Comparison of ENCODE assay signal across 20 cellular contexts in the genomic region with DNA sequence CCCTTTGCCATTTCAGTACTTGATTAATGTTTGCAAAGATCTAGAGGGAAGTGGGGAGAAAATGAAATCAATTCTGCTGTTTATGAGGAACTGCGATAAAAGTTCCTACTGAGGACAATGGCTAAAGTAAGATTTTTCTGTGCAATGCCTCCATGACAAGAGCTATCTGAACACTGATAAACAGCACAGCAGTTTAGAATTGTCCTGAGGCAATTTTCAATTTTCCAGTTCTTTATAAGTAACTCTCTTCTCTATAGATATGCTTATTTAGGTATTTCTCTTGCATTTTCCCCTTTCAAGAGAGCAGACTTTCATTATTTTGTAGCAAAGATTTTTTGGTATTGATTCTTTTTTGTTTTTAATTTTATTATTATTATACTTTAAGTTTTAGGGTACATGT.
"Had no signal": no experiment of that assay in that cellular context is flagged by ENCODE, and none has a peak within 500 bp of the region (broad histone marks: within the 10 kb centered on the region; RNA-seq: fewer than 3 reads in every experiment).

No MANE protein-coding gene starts in this region.

- H3K4me3 Mint-ChIP-seq: activated CD4-positive, alpha-beta memory T cell treated with anti-CD3 and anti-CD28 coated beads, Interleukin-2, amount 10 ng/mL, durations not matched to agents 7 days and 5 days; activated CD4-positive, alpha-beta T cell treated with anti-CD3 and anti-CD28 coated beads for 36 hours; activated naive CD4-positive, alpha-beta T cell treated with anti-CD3 and anti-CD28 coated beads for 36 hours; activated naive CD8-positive, alpha-beta T cell treated with anti-CD3 and anti-CD28 coated beads for 36 hours; activated T-helper 17 cell treated with anti-CD3 and anti-CD28 coated beads, Interleukin-2, amount 50 U/mL, for 72 hours had no signal

- H3K27ac ChIP-seq: WERI-Rb-1 had no signal

- ATAC-seq: activated CD4-positive, alpha-beta T cell treated with anti-CD3 and anti-CD28 coated beads for 36 hours; activated T-helper 17 cell treated with anti-CD3 and anti-CD28 coated beads, Interleukin-2, amount 50 U/mL, for 72 hours; Right ventricle myocardium inferior had no signal

- H3K9me2 ChIP-seq: SK-N-SH had no signal

- DNase-seq: activated CD4-positive, alpha-beta memory T cell treated with anti-CD3 and anti-CD28 coated beads, Interleukin-2, amount 10 ng/mL, durations not matched to agents 7 days and 5 days; activated CD4-positive, alpha-beta T cell treated with anti-CD3 and anti-CD28 coated beads for 36 hours; activated CD4-positive, alpha-beta T cell treated with anti-CD3 and anti-CD28 coated beads, Interleukin-2, amount 50 U/mL, for 1 hour; activated gamma-delta T cell; activated naive CD4-positive, alpha-beta T cell treated with anti-CD3 and anti-CD28 coated beads for 36 hours; activated naive CD8-positive, alpha-beta T cell treated with anti-CD3 and anti-CD28 coated beads for 36 hours; activated T-cell treated with anti-CD3 and anti-CD28 coated beads for 4 hours; activated T-cell treated with anti-CD3 and anti-CD28 coated beads, Interleukin-2, amount 50 U/mL, for 48 hours; anterior cingulate cortex; Karpas-422; MM.1S; NCI-H1105 treated with DMSO at 0.1 percent for 48 hours; NCI-H1436 treated with DMSO at 0.1 percent for 48 hours; NCI-H2081 treated with DMSO at 0.1 percent for 48 hours; NCI-H446; SK-N-SH; T-helper 1 cell; WERI-Rb-1 had no signal

- H3K36me3 Mint-ChIP-seq: activated naive CD8-positive, alpha-beta T cell treated with anti-CD3 and anti-CD28 coated beads for 36 hours had no signal

- H3K27me3 Mint-ChIP-seq: activated T-helper 17 cell treated with anti-CD3 and anti-CD28 coated beads, Interleukin-2, amount 50 U/mL, for 72 hours had no signal

- H3K36me3 ChIP-seq: WERI-Rb-1 had no signal

- H3K9ac ChIP-seq: SK-N-SH had no signal

- H3K4me2 ChIP-seq: SK-N-SH had no signal

- H3K9me3 Mint-ChIP-seq: activated CD4-positive, alpha-beta memory T cell treated with anti-CD3 and anti-CD28 coated beads, Interleukin-2, amount 10 ng/mL, durations not matched to agents 7 days and 5 days; activated naive CD4-positive, alpha-beta T cell treated with anti-CD3 and anti-CD28 coated beads for 36 hours; activated naive CD8-positive, alpha-beta T cell treated with anti-CD3 and anti-CD28 coated beads for 36 hours; activated T-helper 17 cell treated with anti-CD3 and anti-CD28 coated beads, Interleukin-2, amount 50 U/mL, for 72 hours had no signal

- H3K27ac Mint-ChIP-seq: activated CD4-positive, alpha-beta memory T cell treated with anti-CD3 and anti-CD28 coated beads, Interleukin-2, amount 10 ng/mL, durations not matched to agents 7 days and 5 days; activated CD4-positive, alpha-beta T cell treated with anti-CD3 and anti-CD28 coated beads for 36 hours; activated naive CD4-positive, alpha-beta T cell treated with anti-CD3 and anti-CD28 coated beads for 36 hours; activated naive CD8-positive, alpha-beta T cell treated with anti-CD3 and anti-CD28 coated beads for 36 hours; activated T-helper 17 cell treated with anti-CD3 and anti-CD28 coated beads, Interleukin-2, amount 50 U/mL, for 72 hours had no signal

- H3K9me3 ChIP-seq: SK-N-SH had no signal
